In the genomic region with DNA sequence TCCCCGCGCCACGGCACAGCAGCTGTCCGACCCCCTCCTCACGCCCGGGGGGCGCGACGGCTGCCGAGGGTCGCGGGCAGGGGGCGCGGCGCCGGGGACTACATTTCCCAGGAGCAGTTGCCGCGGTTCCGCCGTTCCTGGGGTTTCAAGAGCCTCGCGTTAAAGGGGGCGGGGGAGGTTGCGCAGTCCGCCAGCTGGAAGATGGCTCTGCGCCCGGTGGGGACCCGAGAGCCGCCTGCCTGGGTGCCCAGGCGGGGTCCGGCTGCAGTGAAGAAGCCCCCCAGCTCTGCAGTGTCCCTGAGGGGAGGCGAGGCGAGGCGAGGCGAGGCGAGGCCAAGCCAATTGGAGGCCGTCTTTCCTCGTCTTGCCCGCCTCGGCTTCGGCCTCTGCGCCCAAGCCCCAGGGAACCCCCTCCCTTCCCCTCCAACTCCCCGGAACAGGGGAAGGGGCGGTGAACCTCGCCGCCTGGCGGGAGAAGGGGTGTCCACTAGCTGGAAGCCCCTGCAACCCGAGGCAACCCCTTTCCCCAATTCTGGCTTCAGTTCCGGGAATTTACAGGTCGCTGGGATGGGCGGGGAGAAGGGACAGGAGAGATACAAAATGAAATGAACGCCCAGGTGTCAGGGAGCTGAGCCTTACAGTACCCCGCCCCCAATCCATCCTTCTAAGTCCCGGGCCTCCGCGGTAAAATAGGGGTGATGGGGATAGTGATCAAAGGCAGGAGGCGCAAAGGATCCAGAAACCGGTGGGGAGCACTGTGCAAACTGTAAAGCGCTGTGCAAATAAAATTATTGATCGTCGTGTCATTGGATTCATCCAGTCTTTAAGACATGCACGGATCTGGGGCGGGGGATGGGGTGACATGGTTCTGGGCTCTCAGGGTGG, we compare ENCODE assay signal across 1 cellular context.
TF ChIP-seq lines count a peak whose summit lies in the region.

No MANE protein-coding gene starts in this region.

TF ChIP-seq in HepG2, 621 proteins besides CTCF, POLR2A, EP300 and RAD21 (continues in another document):
- TF ChIP-seq, protein P1, sequence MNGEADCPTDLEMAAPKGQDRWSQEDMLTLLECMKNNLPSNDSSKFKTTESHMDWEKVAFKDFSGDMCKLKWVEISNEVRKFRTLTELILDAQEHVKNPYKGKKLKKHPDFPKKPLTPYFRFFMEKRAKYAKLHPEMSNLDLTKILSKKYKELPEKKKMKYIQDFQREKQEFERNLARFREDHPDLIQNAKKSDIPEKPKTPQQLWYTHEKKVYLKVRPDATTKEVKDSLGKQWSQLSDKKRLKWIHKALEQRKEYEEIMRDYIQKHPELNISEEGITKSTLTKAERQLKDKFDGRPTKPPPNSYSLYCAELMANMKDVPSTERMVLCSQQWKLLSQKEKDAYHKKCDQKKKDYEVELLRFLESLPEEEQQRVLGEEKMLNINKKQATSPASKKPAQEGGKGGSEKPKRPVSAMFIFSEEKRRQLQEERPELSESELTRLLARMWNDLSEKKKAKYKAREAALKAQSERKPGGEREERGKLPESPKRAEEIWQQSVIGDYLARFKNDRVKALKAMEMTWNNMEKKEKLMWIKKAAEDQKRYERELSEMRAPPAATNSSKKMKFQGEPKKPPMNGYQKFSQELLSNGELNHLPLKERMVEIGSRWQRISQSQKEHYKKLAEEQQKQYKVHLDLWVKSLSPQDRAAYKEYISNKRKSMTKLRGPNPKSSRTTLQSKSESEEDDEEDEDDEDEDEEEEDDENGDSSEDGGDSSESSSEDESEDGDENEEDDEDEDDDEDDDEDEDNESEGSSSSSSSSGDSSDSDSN (CRISPR knock-in tag; IDR thresholded peaks at IDR 0.05), result peak; percentile 58; the same call in 1 of the 2 replicates
- TF ChIP-seq ZSCAN22 (CRISPR knock-in tag; IDR thresholded peaks at IDR 0.05) (no peak), YEATS4 (CRISPR knock-in tag; IDR thresholded peaks at IDR 0.05; ENCODE audit: borderline replicate concordance) (peak; percentile 65; the same call in 1 of the 2 replicates), ELF3 (CRISPR knock-in tag; IDR thresholded peaks at IDR 0.05) (no peak; the same call in 1 of the 2 replicates), ZNF816 (CRISPR knock-in tag; IDR thresholded peaks at IDR 0.05; ENCODE audit: borderline replicate concordance) (no peak), ERF (CRISPR knock-in tag; IDR thresholded peaks at IDR 0.05) (0 out of 2 replicates have a peak, but pooled peaks have one; percentile 53), ZNF326 (CRISPR knock-in tag; IDR thresholded peaks at IDR 0.05; ENCODE audit: borderline replicate concordance) (no peak), ZMYM2 (CRISPR knock-in tag; IDR thresholded peaks at IDR 0.05) (peak; percentile 53; the same call in 1 of the 2 replicates), ZNF552 (CRISPR knock-in tag; IDR thresholded peaks at IDR 0.05; ENCODE audit: borderline replicate concordance) (no peak), NFE2 (CRISPR knock-in tag; IDR thresholded peaks at IDR 0.05) (no peak), NBN (conservative IDR thresholded peaks at IDR 0.05) (no peak), IRF2 (CRISPR knock-in tag; IDR thresholded peaks at IDR 0.05) (peak; percentile 25; the same call in 1 of the 2 replicates), CCDC6 (CRISPR knock-in tag; IDR thresholded peaks at IDR 0.05) (no peak), GATAD1 (CRISPR knock-in tag; IDR thresholded peaks at IDR 0.05) (peak; percentile 12), ZNF598 (CRISPR knock-in tag; IDR thresholded peaks at IDR 0.05; ENCODE audit: borderline replicate concordance) (no peak), RFXAP (CRISPR knock-in tag; IDR thresholded peaks at IDR 0.05; ENCODE audit: borderline replicate concordance) (0 out of 2 replicates have a peak, but pooled peaks have one; percentile 40), POLR2AphosphoS2 (IDR thresholded peaks at IDR 0.05; ENCODE audit: low read depth, low read length) (no peak), STAG1 (CRISPR knock-in tag; IDR thresholded peaks at IDR 0.05) (0 out of 2 replicates have a peak, but pooled peaks have one; percentile 1), MBD4 (IDR thresholded peaks at IDR 0.05; ENCODE audit: borderline replicate concordance, low read length) (no peak), ZNF747 (CRISPR knock-in tag; IDR thresholded peaks at IDR 0.05; ENCODE audit: borderline replicate concordance) (no peak), KDM2A (CRISPR knock-in tag; IDR thresholded peaks at IDR 0.05; ENCODE audit: borderline replicate concordance, low read depth) (peak; percentile 55), PRPF4 (IDR thresholded peaks at IDR 0.05; ENCODE audit: low read depth, low read length, poor library complexity, severe bottlenecking) (peak; percentile 32), SETDB1 (CRISPR knock-in tag; IDR thresholded peaks at IDR 0.05; ENCODE audit: borderline replicate concordance) (no peak), ZNF772 (CRISPR knock-in tag; IDR thresholded peaks at IDR 0.05) (peak; percentile 76; the same call in 1 of the 2 replicates)
- TF ChIP-seq, protein P2, sequence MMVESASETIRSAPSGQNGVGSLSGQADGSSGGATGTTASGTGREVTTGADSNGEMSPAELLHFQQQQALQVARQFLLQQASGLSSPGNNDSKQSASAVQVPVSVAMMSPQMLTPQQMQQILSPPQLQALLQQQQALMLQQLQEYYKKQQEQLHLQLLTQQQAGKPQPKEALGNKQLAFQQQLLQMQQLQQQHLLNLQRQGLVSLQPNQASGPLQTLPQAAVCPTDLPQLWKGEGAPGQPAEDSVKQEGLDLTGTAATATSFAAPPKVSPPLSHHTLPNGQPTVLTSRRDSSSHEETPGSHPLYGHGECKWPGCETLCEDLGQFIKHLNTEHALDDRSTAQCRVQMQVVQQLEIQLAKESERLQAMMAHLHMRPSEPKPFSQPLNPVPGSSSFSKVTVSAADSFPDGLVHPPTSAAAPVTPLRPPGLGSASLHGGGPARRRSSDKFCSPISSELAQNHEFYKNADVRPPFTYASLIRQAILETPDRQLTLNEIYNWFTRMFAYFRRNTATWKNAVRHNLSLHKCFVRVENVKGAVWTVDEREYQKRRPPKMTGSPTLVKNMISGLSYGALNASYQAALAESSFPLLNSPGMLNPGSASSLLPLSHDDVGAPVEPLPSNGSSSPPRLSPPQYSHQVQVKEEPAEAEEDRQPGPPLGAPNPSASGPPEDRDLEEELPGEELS (CRISPR knock-in tag; IDR thresholded peaks at IDR 0.05), result no peak
- TF ChIP-seq, protein P3, sequence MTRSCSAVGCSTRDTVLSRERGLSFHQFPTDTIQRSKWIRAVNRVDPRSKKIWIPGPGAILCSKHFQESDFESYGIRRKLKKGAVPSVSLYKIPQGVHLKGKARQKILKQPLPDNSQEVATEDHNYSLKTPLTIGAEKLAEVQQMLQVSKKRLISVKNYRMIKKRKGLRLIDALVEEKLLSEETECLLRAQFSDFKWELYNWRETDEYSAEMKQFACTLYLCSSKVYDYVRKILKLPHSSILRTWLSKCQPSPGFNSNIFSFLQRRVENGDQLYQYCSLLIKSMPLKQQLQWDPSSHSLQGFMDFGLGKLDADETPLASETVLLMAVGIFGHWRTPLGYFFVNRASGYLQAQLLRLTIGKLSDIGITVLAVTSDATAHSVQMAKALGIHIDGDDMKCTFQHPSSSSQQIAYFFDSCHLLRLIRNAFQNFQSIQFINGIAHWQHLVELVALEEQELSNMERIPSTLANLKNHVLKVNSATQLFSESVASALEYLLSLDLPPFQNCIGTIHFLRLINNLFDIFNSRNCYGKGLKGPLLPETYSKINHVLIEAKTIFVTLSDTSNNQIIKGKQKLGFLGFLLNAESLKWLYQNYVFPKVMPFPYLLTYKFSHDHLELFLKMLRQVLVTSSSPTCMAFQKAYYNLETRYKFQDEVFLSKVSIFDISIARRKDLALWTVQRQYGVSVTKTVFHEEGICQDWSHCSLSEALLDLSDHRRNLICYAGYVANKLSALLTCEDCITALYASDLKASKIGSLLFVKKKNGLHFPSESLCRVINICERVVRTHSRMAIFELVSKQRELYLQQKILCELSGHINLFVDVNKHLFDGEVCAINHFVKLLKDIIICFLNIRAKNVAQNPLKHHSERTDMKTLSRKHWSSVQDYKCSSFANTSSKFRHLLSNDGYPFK (CRISPR knock-in tag; IDR thresholded peaks at IDR 0.05; ENCODE audit: borderline replicate concordance), result 0 out of 2 replicates have a peak, but pooled peaks have one; percentile 43
- TF ChIP-seq, protein P4, sequence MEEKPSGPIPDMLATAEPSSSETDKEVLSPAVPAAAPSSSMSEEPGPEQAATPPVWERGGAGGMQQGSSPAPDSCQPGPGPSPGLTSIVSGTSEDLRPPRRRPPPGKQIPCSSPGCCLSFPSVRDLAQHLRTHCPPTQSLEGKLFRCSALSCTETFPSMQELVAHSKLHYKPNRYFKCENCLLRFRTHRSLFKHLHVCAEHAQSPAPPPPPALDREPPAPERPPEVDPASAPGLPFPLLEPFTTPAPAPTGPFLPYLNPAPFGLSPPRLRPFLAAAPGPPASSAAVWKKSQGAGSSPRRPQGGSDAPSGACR (CRISPR knock-in tag; IDR thresholded peaks at IDR 0.05), result no peak
- TF ChIP-seq, protein P5, sequence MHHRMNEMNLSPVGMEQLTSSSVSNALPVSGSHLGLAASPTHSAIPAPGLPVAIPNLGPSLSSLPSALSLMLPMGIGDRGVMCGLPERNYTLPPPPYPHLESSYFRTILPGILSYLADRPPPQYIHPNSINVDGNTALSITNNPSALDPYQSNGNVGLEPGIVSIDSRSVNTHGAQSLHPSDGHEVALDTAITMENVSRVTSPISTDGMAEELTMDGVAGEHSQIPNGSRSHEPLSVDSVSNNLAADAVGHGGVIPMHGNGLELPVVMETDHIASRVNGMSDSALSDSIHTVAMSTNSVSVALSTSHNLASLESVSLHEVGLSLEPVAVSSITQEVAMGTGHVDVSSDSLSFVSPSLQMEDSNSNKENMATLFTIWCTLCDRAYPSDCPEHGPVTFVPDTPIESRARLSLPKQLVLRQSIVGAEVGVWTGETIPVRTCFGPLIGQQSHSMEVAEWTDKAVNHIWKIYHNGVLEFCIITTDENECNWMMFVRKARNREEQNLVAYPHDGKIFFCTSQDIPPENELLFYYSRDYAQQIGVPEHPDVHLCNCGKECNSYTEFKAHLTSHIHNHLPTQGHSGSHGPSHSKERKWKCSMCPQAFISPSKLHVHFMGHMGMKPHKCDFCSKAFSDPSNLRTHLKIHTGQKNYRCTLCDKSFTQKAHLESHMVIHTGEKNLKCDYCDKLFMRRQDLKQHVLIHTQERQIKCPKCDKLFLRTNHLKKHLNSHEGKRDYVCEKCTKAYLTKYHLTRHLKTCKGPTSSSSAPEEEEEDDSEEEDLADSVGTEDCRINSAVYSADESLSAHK (CRISPR knock-in tag; IDR thresholded peaks at IDR 0.05; ENCODE audit: borderline replicate concordance), result no peak
- TF ChIP-seq, protein P6, sequence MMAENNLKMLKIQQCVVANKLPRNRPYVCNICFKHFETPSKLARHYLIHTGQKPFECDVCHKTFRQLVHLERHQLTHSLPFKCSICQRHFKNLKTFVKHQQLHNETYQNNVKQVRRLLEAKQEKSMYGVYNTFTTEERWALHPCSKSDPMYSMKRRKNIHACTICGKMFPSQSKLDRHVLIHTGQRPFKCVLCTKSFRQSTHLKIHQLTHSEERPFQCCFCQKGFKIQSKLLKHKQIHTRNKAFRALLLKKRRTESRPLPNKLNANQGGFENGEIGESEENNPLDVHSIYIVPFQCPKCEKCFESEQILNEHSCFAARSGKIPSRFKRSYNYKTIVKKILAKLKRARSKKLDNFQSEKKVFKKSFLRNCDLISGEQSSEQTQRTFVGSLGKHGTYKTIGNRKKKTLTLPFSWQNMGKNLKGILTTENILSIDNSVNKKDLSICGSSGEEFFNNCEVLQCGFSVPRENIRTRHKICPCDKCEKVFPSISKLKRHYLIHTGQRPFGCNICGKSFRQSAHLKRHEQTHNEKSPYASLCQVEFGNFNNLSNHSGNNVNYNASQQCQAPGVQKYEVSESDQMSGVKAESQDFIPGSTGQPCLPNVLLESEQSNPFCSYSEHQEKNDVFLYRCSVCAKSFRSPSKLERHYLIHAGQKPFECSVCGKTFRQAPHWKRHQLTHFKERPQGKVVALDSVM (CRISPR knock-in tag; IDR thresholded peaks at IDR 0.05), result peak; percentile 89
- TF ChIP-seq, protein P7, sequence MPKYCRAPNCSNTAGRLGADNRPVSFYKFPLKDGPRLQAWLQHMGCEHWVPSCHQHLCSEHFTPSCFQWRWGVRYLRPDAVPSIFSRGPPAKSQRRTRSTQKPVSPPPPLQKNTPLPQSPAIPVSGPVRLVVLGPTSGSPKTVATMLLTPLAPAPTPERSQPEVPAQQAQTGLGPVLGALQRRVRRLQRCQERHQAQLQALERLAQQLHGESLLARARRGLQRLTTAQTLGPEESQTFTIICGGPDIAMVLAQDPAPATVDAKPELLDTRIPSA (CRISPR knock-in tag; IDR thresholded peaks at IDR 0.05; ENCODE audit: borderline replicate concordance), result 0 out of 2 replicates have a peak, but pooled peaks have one; percentile 52
- TF ChIP-seq, protein P8, sequence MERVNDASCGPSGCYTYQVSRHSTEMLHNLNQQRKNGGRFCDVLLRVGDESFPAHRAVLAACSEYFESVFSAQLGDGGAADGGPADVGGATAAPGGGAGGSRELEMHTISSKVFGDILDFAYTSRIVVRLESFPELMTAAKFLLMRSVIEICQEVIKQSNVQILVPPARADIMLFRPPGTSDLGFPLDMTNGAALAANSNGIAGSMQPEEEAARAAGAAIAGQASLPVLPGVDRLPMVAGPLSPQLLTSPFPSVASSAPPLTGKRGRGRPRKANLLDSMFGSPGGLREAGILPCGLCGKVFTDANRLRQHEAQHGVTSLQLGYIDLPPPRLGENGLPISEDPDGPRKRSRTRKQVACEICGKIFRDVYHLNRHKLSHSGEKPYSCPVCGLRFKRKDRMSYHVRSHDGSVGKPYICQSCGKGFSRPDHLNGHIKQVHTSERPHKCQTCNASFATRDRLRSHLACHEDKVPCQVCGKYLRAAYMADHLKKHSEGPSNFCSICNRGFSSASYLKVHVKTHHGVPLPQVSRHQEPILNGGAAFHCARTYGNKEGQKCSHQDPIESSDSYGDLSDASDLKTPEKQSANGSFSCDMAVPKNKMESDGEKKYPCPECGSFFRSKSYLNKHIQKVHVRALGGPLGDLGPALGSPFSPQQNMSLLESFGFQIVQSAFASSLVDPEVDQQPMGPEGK (CRISPR knock-in tag; IDR thresholded peaks at IDR 0.05), result peak; percentile 57
- TF ChIP-seq, protein P9, sequence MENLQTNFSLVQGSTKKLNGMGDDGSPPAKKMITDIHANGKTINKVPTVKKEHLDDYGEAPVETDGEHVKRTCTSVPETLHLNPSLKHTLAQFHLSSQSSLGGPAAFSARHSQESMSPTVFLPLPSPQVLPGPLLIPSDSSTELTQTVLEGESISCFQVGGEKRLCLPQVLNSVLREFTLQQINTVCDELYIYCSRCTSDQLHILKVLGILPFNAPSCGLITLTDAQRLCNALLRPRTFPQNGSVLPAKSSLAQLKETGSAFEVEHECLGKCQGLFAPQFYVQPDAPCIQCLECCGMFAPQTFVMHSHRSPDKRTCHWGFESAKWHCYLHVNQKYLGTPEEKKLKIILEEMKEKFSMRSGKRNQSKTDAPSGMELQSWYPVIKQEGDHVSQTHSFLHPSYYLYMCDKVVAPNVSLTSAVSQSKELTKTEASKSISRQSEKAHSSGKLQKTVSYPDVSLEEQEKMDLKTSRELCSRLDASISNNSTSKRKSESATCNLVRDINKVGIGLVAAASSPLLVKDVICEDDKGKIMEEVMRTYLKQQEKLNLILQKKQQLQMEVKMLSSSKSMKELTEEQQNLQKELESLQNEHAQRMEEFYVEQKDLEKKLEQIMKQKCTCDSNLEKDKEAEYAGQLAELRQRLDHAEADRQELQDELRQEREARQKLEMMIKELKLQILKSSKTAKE (CRISPR knock-in tag; IDR thresholded peaks at IDR 0.05; ENCODE audit: borderline replicate concordance), result peak; percentile 60; the same call in 1 of the 2 replicates
